ENCODE assay signal across 8 cellular contexts in genomic region chr17:27455914-27456680, GRCh38. TPM values are rescaled to one million over a fixed set of nuclear protein-coding genes. Genes with fewer than 3 reads are reported as not detected.
A peak's percentile ranks its signal among the peaks of the same experiment; 100 is the strongest.
DNase-seq lines count a peak whose midpoint lies in the region; ATAC-seq and TF ChIP-seq lines count a peak whose summit lies in the region.

Gene KSR1, plus strand, starts transcription at chr17:27456448. Its CDS starts 196 bp downstream, at chr17:27456644.

- H2AFZ ChIP-seq in OCI-LY1 (ENCODE audit: low read length): no peak within 1 kb of the TSS

- H3K4me1 ChIP-seq in CD4-positive, CD25-positive, alpha-beta regulatory T cell (ENCODE audit: control insufficient read depth, insufficient read depth, low read length, poor library complexity, severe bottlenecking): peaks cover 28% of the 10 kb centered on the region
- peaks cover 8% of the 10 kb centered on the region for H3K4me1 ChIP-seq in OCI-LY1 (ENCODE audit: insufficient read depth, low read length, severe bottlenecking)
- H3K4me1 ChIP-seq in mucosa of rectum (ENCODE audit: control insufficient read depth in 2 of 2, insufficient read depth in 2 of 2, low read length in 2 of 2): peaks cover 5 to 12% of the 10 kb centered on the region in 2 donors

- no peaks in the 10 kb centered on the region for H3K36me3 ChIP-seq in CD4-positive, CD25-positive, alpha-beta regulatory T cell (ENCODE audit: control insufficient read depth, insufficient read depth, low read length)
- H3K36me3 ChIP-seq in OCI-LY1 (ENCODE audit: insufficient read depth, low read length) (no peaks in the 10 kb centered on the region), mucosa of rectum (ENCODE audit: control insufficient read depth in 2 of 2, insufficient read depth in 2 of 2, low read length in 2 of 2) (no peaks in the 10 kb centered on the region)

- H3K4me3 ChIP-seq in CD4-positive, CD25-positive, alpha-beta regulatory T cell (ENCODE audit: low read depth, low read length): peak within 1 kb of the TSS; percentile 80
- H3K4me3 ChIP-seq in OCI-LY1 (ENCODE audit: low read depth, low read length, poor library complexity, severe bottlenecking) (peak within 1 kb of the TSS; percentile 66), mucosa of rectum (ENCODE audit: low read length in 2 of 2) (peak within 1 kb of the TSS; percentile 69 to 75)

- no peaks in the 10 kb centered on the region for H3K9me3 Mint-ChIP-seq in CD4-positive, CD25-positive, alpha-beta regulatory T cell

- H3K27me3 Mint-ChIP-seq in CD4-positive, CD25-positive, alpha-beta regulatory T cell: no peaks in the 10 kb centered on the region

- no peaks in the 10 kb centered on the region for H3K36me3 Mint-ChIP-seq in CD4-positive, CD25-positive, alpha-beta regulatory T cell

- peak within 1 kb of the TSS; percentile 90 to 95 (median 93) for H3K4me3 Mint-ChIP-seq in CD4-positive, CD25-positive, alpha-beta regulatory T cell

- no peaks in the 10 kb centered on the region for H3F3A ChIP-seq in OCI-LY1 (ENCODE audit: insufficient read depth, low read length)

- no peaks in the 10 kb centered on the region for H4K20me1 ChIP-seq in OCI-LY1 (ENCODE audit: insufficient read depth, low read length)

- peak within 1 kb of the TSS; percentile 79 for H3K4me2 ChIP-seq in OCI-LY1 (ENCODE audit: low read length)

- no peaks in the 10 kb centered on the region for H3K79me2 ChIP-seq in OCI-LY1 (ENCODE audit: insufficient read depth, low read length)

- H3K27ac Mint-ChIP-seq in CD4-positive, CD25-positive, alpha-beta regulatory T cell: peak within 1 kb of the TSS; percentile 75 to 91 (median 83)

- TF ChIP-seq POLR2A in erythroblast (IDR thresholded peaks at IDR 0.05; ENCODE audit: low read length): peak; percentile 33

- TF ChIP-seq CTCF in OCI-LY1 (IDR thresholded peaks at IDR 0.05; ENCODE audit: low read length): peak; percentile 35; the same call in 1 of the 2 replicates

- no peaks in the 10 kb centered on the region for H3K27me3 ChIP-seq in CD4-positive, CD25-positive, alpha-beta regulatory T cell (ENCODE audit: control insufficient read depth, insufficient read depth, low read length)
- H3K27me3 ChIP-seq in OCI-LY1 (ENCODE audit: insufficient read depth, low read length): no peaks in the 10 kb centered on the region; the same call in 1 of the 2 replicates
- peaks cover 2 to 6% of the 10 kb centered on the region in 2 donors for H3K27me3 ChIP-seq in mucosa of rectum (ENCODE audit: control insufficient read depth in 2 of 2, insufficient read depth in 2 of 2, low read length in 2 of 2)

- peak within 1 kb of the TSS; percentile 61 for H3K27ac ChIP-seq in CD4-positive, CD25-positive, alpha-beta regulatory T cell (ENCODE audit: insufficient read depth, low read length, poor library complexity, severe bottlenecking)
- H3K27ac ChIP-seq in OCI-LY1 (ENCODE audit: low read depth, low read length, poor library complexity, severe bottlenecking): no peak within 1 kb of the TSS
- peak within 1 kb of the TSS in 1 of 2 donors; percentile 52 for H3K27ac ChIP-seq in mucosa of rectum (ENCODE audit: low read depth in 2 of 2, low read length in 2 of 2)

- no peaks in the 10 kb centered on the region for H3K9me2 ChIP-seq in OCI-LY1 (ENCODE audit: low read depth, low read length)

- peak; percentile 94 to 95 for ATAC-seq in CD4-positive, CD25-positive, alpha-beta regulatory T cell (ENCODE audit: low read depth in 2 of 2)
- peak; percentile 92 for ATAC-seq in GM19372 (IDR thresholded peaks at IDR 0.05; ENCODE audit: low read depth, unreplicated experiment)
- peak; percentile 68 for ATAC-seq in HG03565 (IDR thresholded peaks at IDR 0.05; ENCODE audit: unreplicated experiment)

- peak; percentile 80 to 89 (median 80) for DNase-seq in CD4-positive, CD25-positive, alpha-beta regulatory T cell
- DNase-seq in activated T-cell treated with anti-CD3 and anti-CD28 coated beads for 24 hours (ENCODE audit: low read depth) (peak; percentile 74), erythroblast (lab: John Stamatoyannopoulos, UW) (peak; percentile 83 to 91)
- DNase-seq in stimulated activated CD8-positive, alpha-beta memory T cell treated with anti-CD3 and anti-CD28 coated beads, Interleukin-4, amount 100 ng/mL, for 4 hours (ENCODE audit: low read depth in 2 of 2, low spot score in 1 of 2): peak; percentile 60 to 70

- H3K9ac ChIP-seq in OCI-LY1 (ENCODE audit: low read length) (peak within 1 kb of the TSS; percentile 46), mucosa of rectum (ENCODE audit: low read depth in 1 of 2, low read length in 2 of 2) (peak within 1 kb of the TSS; percentile 65 to 67)

- H3K9me3 ChIP-seq in CD4-positive, CD25-positive, alpha-beta regulatory T cell (ENCODE audit: control insufficient read depth in 2 of 2, low read length in 2 of 2): no peaks in the 10 kb centered on the region
- H3K9me3 ChIP-seq in OCI-LY1 (ENCODE audit: low read length) (no peaks in the 10 kb centered on the region), mucosa of rectum (ENCODE audit: control insufficient read depth in 2 of 2, low read length in 2 of 2) (no peaks in the 10 kb centered on the region)

- H3K4me1 Mint-ChIP-seq in CD4-positive, CD25-positive, alpha-beta regulatory T cell: peaks cover 0 to 41% (median 20%) of the 10 kb centered on the region in 4 donors

RNA-seq across cellular contexts. Expression of gene KSR1, which starts in this region (rescaled TPM):
- total RNA-seq in CD4-positive, CD25-positive, alpha-beta regulatory T cell: 69.5 TPM
- polyA plus RNA-seq in CD4-positive, CD25-positive, alpha-beta regulatory T cell: 1 to 10 TPM; 1.2 to 3.1 (median 1.5) TPM
